ENCODE assay signal across 11 cellular contexts in genomic region chr2:120469486-120469885, GRCh38.
DNase-seq lines count a peak whose midpoint lies in the region; ATAC-seq, FAIRE-seq and TF ChIP-seq lines count a peak whose summit lies in the region.
"Had no signal": no experiment of that assay in that cellular context is flagged by ENCODE, and none has a peak within 500 bp of the region (broad histone marks: within the 10 kb centered on the region; RNA-seq: fewer than 3 reads in every experiment).

No MANE protein-coding gene starts in this region.

- no peak overlapping the region for H3K4me3 ChIP-seq in A549
- no peak overlapping the region for H3K4me3 ChIP-seq in adipocyte (ENCODE audit: low read length)
- H3K4me3 ChIP-seq: GM23338 had no signal

- intact Hi-C loops in cardiac septum (cut with DNase I) = no loop called here
- intact Hi-C loops in sciatic nerve (cut with DNase I) = no loop called here

- H3K9me3 ChIP-seq in A549 (peaks cover 9% of the 10 kb centered on the region; the same call in 2 of the 3 replicates), adipocyte (ENCODE audit: control insufficient read depth, low read length) (peaks cover 7% of the 10 kb centered on the region)

- ATAC-seq in A549 = no peak; a peak in 1 of 6 replicates
- peak; percentile 67 for ATAC-seq in sciatic nerve
- no peak for ATAC-seq in GM18858 (IDR thresholded peaks at IDR 0.05; ENCODE audit: unreplicated experiment)
- no peak for ATAC-seq in HG03442 (IDR thresholded peaks at IDR 0.05; ENCODE audit: unreplicated experiment)
- ATAC-seq: GM23338 had no signal

- TF ChIP-seq RAD21 in A549 (conservative IDR thresholded peaks at IDR 0.05 in 1 of 2, IDR thresholded peaks at IDR 0.05 in 1 of 2) = no peak

- TF ChIP-seq POLR2A in A549 (IDR thresholded peaks at IDR 0.05; ENCODE audit: low read length) = no peak

- no peak for DNase-seq in A549 (ENCODE audit: low read depth in 1 of 2, low spot score in 1 of 2)
- peak; percentile 17 for DNase-seq in adipocyte (ENCODE audit: low read depth)
- DNase-seq in cardiac septum (ENCODE audit: low spot score) = peak; percentile 67
- no peak for DNase-seq in sciatic nerve (ENCODE audit: low spot score)
- DNase-seq in NCI-H774 (lab: John Stamatoyannopoulos, UW) = no peak
- no peak for DNase-seq in hepatic stellate cell (ENCODE audit: low spot score)
- DNase-seq: activated CD8-positive, alpha-beta memory T cell treated with anti-CD3 and anti-CD28 coated beads, Interleukin-2, amount 50 U/mL, for 4 hours had no signal

- no peak for FAIRE-seq in A549 (lab: Jason Lieb, UNC)
- FAIRE-seq: A204.1 had no signal

- POLR2A ChIA-PET in A549 (lab: Yijun Ruan, JAX) = no interaction called here

- 88% methylated on average over 2 of the region's 2 CpGs for WGBS in A549 (ENCODE audit: missing lambda C conversion rate)

- TF ChIP-seq EP300 in A549 (IDR thresholded peaks at IDR 0.05) = no peak

- CTCF ChIA-PET in A549 (lab: Yijun Ruan, JAX) = no interaction called here

- peak overlapping the region; percentile 81 to 82 for H3K27ac ChIP-seq in A549

- peaks cover 55% of the 10 kb centered on the region for H3K4me1 ChIP-seq in A549
- H3K4me1 ChIP-seq in adipocyte (ENCODE audit: control insufficient read depth, insufficient read depth, low read length) = peaks cover 51% of the 10 kb centered on the region

- no peaks in the 10 kb centered on the region for H3K36me3 ChIP-seq in adipocyte (ENCODE audit: control insufficient read depth, insufficient read depth, low read length, severe bottlenecking)

- no peaks in the 10 kb centered on the region for H3K27me3 ChIP-seq in adipocyte (replicated peaks; ENCODE audit: control insufficient read depth, insufficient read depth, low read length)

- peak overlapping the region; percentile 56 for H3K9ac ChIP-seq in adipocyte (ENCODE audit: low read length)

- peak overlapping the region; percentile 64 for H3K4me2 ChIP-seq in A549
- H3K4me2 ChIP-seq: GM23338 had no signal

- no peak for TF ChIP-seq CTCF in A549 (IDR thresholded peaks at IDR 0.05)

TF ChIP-seq in A549, 52 proteins besides CTCF, POLR2A, EP300 and RAD21:
- TF ChIP-seq JUN (IDR thresholded peaks at IDR 0.05) = no peak
- no peak for TF ChIP-seq RCOR1 (IDR thresholded peaks at IDR 0.05; ENCODE audit: low read depth, low read length)
- no peak for TF ChIP-seq TFCP2L1 (CRISPR knock-in tag; IDR thresholded peaks at IDR 0.05)
- no peak for TF ChIP-seq POLR2AphosphoS2 (conservative IDR thresholded peaks at IDR 0.05; ENCODE audit: low read length)
- TF ChIP-seq KDM5A (IDR thresholded peaks at IDR 0.05) = no peak
- TF ChIP-seq HES2 (IDR thresholded peaks at IDR 0.05) = no peak
- no peak for TF ChIP-seq BHLHE40 (IDR thresholded peaks at IDR 0.05; ENCODE audit: low read depth, low read length)
- no peak for TF ChIP-seq PBX3 (IDR thresholded peaks at IDR 0.05)
- TF ChIP-seq RARB (CRISPR knock-in tag; IDR thresholded peaks at IDR 0.05) = no peak
- TF ChIP-seq HMGXB4 (CRISPR knock-in tag; IDR thresholded peaks at IDR 0.05; ENCODE audit: borderline replicate concordance) = no peak
- no peak for TF ChIP-seq ZC3H11A (IDR thresholded peaks at IDR 0.05)
- TF ChIP-seq CHD2 (IDR thresholded peaks at IDR 0.05; ENCODE audit: low read length, partially characterized antibody) = no peak
- no peak for TF ChIP-seq ZSCAN20 (CRISPR knock-in tag; IDR thresholded peaks at IDR 0.05)
TF ChIP-seq in A549: peak in this region for 0.

Comparison
In these comparisons a context has a peak if more than half of its experiments do, and no peak if none do; other contexts are left out.
1. DNase-seq: peak in adipocyte (single experiment) and cardiac septum (single experiment); none in A549 (0 of 2), sciatic nerve (single experiment), NCI-H774 (single experiment) and hepatic stellate cell (single experiment).